In genomic region chr3:172044833-172045585, GRCh38 we compare ENCODE assay signal across 3 cellular contexts.
TF ChIP-seq lines count a peak whose summit lies in the region.

No MANE protein-coding gene starts in this region.

TF ChIP-seq in SK-N-SH, 30 proteins besides CTCF, POLR2A, EP300 and RAD21 (continues in another document):
- TF ChIP-seq RCOR1 (IDR thresholded peaks at IDR 0.05; ENCODE audit: low read length) (no peak), MAX (IDR thresholded peaks at IDR 0.05; ENCODE audit: low read depth) (no peak), ZBTB33 (IDR thresholded peaks at IDR 0.05; ENCODE audit: borderline replicate concordance, low read depth) (no peak), USF1 (IDR thresholded peaks at IDR 0.05; ENCODE audit: borderline replicate concordance, low read depth) (no peak), TCF12 (IDR thresholded peaks at IDR 0.05) (no peak), TAF1 (IDR thresholded peaks at IDR 0.05; ENCODE audit: borderline replicate concordance, low read depth, low read length) (no peak), EZH2phosphoT487 (IDR thresholded peaks at IDR 0.05; ENCODE audit: borderline replicate concordance, low read depth) (no peak), POLR2AphosphoS5 (IDR thresholded peaks at IDR 0.05; ENCODE audit: low read depth, low read length) (no peak), CHD2 (IDR thresholded peaks at IDR 0.05; ENCODE audit: low read length, partially characterized antibody) (no peak), REST (IDR thresholded peaks at IDR 0.05; ENCODE audit: low read depth, low read length) (no peak), MEF2A (IDR thresholded peaks at IDR 0.05; ENCODE audit: borderline replicate concordance, low read depth) (no peak)

TF ChIP-seq in SK-N-SH treated with all-trans-retinoic acid at 6 μM for 48 hours, 23 proteins besides CTCF, POLR2A, EP300 and RAD21:
- TF ChIP-seq ZNF565 (CRISPR knock-in tag; conservative IDR thresholded peaks at IDR 0.05; ENCODE audit: low read depth) = no peak
- TF ChIP-seq GLIS3 (CRISPR knock-in tag; IDR thresholded peaks at IDR 0.05) = no peak
- no peak for TF ChIP-seq POU6F1 (CRISPR knock-in tag; IDR thresholded peaks at IDR 0.05; ENCODE audit: borderline replicate concordance, low read depth)
- TF ChIP-seq ZC3H10 (CRISPR knock-in tag; IDR thresholded peaks at IDR 0.05) = no peak
- no peak for TF ChIP-seq ISL1 (CRISPR knock-in tag; IDR thresholded peaks at IDR 0.05)
- TF ChIP-seq PPARA (CRISPR knock-in tag; IDR thresholded peaks at IDR 0.05; ENCODE audit: borderline replicate concordance) = no peak
- no peak for TF ChIP-seq CSDC2 (CRISPR knock-in tag; IDR thresholded peaks at IDR 0.05)
- TF ChIP-seq ZFP3 (CRISPR knock-in tag; IDR thresholded peaks at IDR 0.05) = no peak

TF ChIP-seq in GM12878, 131 proteins besides CTCF, POLR2A, EP300 and RAD21:
- TF ChIP-seq ETV6 (conservative IDR thresholded peaks at IDR 0.05 in 1 of 2, IDR thresholded peaks at IDR 0.05 in 1 of 2; ENCODE audit: borderline replicate concordance in 1 of 2, low read depth in 1 of 2) = no peak
- no peak for TF ChIP-seq TCF7 (IDR thresholded peaks at IDR 0.05; ENCODE audit: borderline replicate concordance)
- TF ChIP-seq SMARCA5 (IDR thresholded peaks at IDR 0.05) = no peak
- TF ChIP-seq RAD51 (IDR thresholded peaks at IDR 0.05) = no peak
- no peak for TF ChIP-seq MTA3 (IDR thresholded peaks at IDR 0.05; ENCODE audit: borderline replicate concordance, low read length)
- TF ChIP-seq CHD4 (IDR thresholded peaks at IDR 0.05) = no peak
- TF ChIP-seq ZSCAN29 (IDR thresholded peaks at IDR 0.05) = no peak
- TF ChIP-seq NR2F1 (conservative IDR thresholded peaks at IDR 0.05) = no peak
- TF ChIP-seq SIN3A (IDR thresholded peaks at IDR 0.05; ENCODE audit: low read depth, low read length) = no peak
- TF ChIP-seq ZNF592 (IDR thresholded peaks at IDR 0.05) = no peak
- TF ChIP-seq E2F4 (IDR thresholded peaks at IDR 0.05; ENCODE audit: low read depth, low read length) = no peak
- TF ChIP-seq SMC3 (IDR thresholded peaks at IDR 0.05; ENCODE audit: borderline replicate concordance, low read length) = no peak
TF ChIP-seq in GM12878: peak in this region for 0.
